ENCODE assay signal across 8 cellular contexts in genomic region chrX:132956421-132957210, GRCh38. TPM values are rescaled to one million over a fixed set of nuclear protein-coding genes. Genes with fewer than 3 reads are reported as not detected.
DNase-seq lines count a peak whose midpoint lies in the region; ATAC-seq lines count a peak whose summit lies in the region.
"Had no signal": no experiment of that assay in that cellular context is flagged by ENCODE, and none has a peak within 500 bp of the region (broad histone marks: within the 10 kb centered on the region; RNA-seq: fewer than 3 reads in every experiment).

No MANE protein-coding gene starts in this region.

- H3K4me1 ChIP-seq in HUES64 (ENCODE audit: insufficient read depth, low read length): peaks cover 18% of the 10 kb centered on the region; the same call in 1 of the 2 replicates

- H3K27me3 Mint-ChIP-seq in activated naive CD8-positive, alpha-beta T cell treated with anti-CD3 and anti-CD28 coated beads for 36 hours: peaks cover 41% of the 10 kb centered on the region

- no peaks in the 10 kb centered on the region for H3K36me3 Mint-ChIP-seq in activated naive CD8-positive, alpha-beta T cell treated with anti-CD3 and anti-CD28 coated beads for 36 hours

- H3K27ac ChIP-seq in HUES64 (ENCODE audit: low read depth, low read length): no peak overlapping the region

- intact Hi-C loops in sciatic nerve (cut with DNase I): no loop called here

- H3K4me1 Mint-ChIP-seq in activated naive CD8-positive, alpha-beta T cell treated with anti-CD3 and anti-CD28 coated beads for 36 hours: peaks cover 2% of the 10 kb centered on the region

- DNase-seq in activated naive CD8-positive, alpha-beta T cell treated with anti-CD3 and anti-CD28 coated beads for 36 hours: peak; percentile 1
- peak; percentile 22 for DNase-seq in stimulated activated CD8-positive, alpha-beta memory T cell treated with anti-CD3 and anti-CD28 coated beads, Interleukin-4, amount 100 ng/mL, for 48 hours
- DNase-seq in NCI-H1105 treated with DMSO at 0.1 percent for 48 hours (lab: John Stamatoyannopoulos, UW): no peak
- DNase-seq in sciatic nerve (ENCODE audit: low spot score): no peak

- H3K4me3 Mint-ChIP-seq in activated naive CD8-positive, alpha-beta T cell treated with anti-CD3 and anti-CD28 coated beads for 36 hours: peak overlapping the region; percentile 58

- no peak for ATAC-seq in HG02981 (IDR thresholded peaks at IDR 0.05; ENCODE audit: unreplicated experiment)
- no peak for ATAC-seq in sciatic nerve

- H3K27ac Mint-ChIP-seq in activated naive CD8-positive, alpha-beta T cell treated with anti-CD3 and anti-CD28 coated beads for 36 hours: no peak overlapping the region

- H3K4me3 ChIP-seq in HUES64 (ENCODE audit: low read length) (peak overlapping the region; percentile 67), iPS-18c (ENCODE audit: insufficient read depth, low read depth, low read length) (peak overlapping the region; percentile 59)

- no peaks in the 10 kb centered on the region for H3K9me3 Mint-ChIP-seq in activated naive CD8-positive, alpha-beta T cell treated with anti-CD3 and anti-CD28 coated beads for 36 hours

- no peaks in the 10 kb centered on the region for H3K9me3 ChIP-seq in HUES64 (ENCODE audit: insufficient read depth, low read depth, low read length)
- H3K9me3 ChIP-seq in iPS-18c (ENCODE audit: control insufficient read depth, insufficient read depth, low read length): peaks cover 11% of the 10 kb centered on the region

- H3K9ac ChIP-seq in HUES64 (ENCODE audit: low read depth, low read length): 0 out of 2 replicates have a peak overlapping the region, but pooled peaks have one; percentile 40

- no peaks in the 10 kb centered on the region for H3K36me3 ChIP-seq in HUES64 (ENCODE audit: insufficient read depth, low read length)

- under 1% methylated on average over 83 of the region's 83 CpGs for WGBS in HUES64

- peaks cover 67% of the 10 kb centered on the region for H3K27me3 ChIP-seq in HUES64 (ENCODE audit: insufficient read depth, low read length)

RNA-seq across cellular contexts. Expression of gene HS6ST2, which starts 1.8 kb away (rescaled TPM):
- 4.7 TPM for polyA plus RNA-seq in HUES64 (2013, experiment 1 of 2)
- polyA plus RNA-seq in HUES64 (2013, experiment 2 of 2): 4.5 TPM
- total RNA-seq in activated naive CD8-positive, alpha-beta T cell treated with anti-CD3 and anti-CD28 coated beads for 36 hours: under 1 TPM; 0.26 to 0.39 TPM
- total RNA-seq in sciatic nerve: 0.36 TPM
- total RNA-seq: mononuclear cell had no signal

Comparison
In these comparisons a context has a peak if more than half of its experiments do, and no peak if none do; other contexts are left out.
1. DNase-seq: peak in activated naive CD8-positive, alpha-beta T cell treated with anti-CD3 and anti-CD28 coated beads for 36 hours (single experiment) and stimulated activated CD8-positive, alpha-beta memory T cell treated with anti-CD3 and anti-CD28 coated beads, Interleukin-4, amount 100 ng/mL, for 48 hours (single experiment); none in NCI-H1105 treated with DMSO at 0.1 percent for 48 hours (single experiment) and sciatic nerve (single experiment).